In the genomic region with DNA sequence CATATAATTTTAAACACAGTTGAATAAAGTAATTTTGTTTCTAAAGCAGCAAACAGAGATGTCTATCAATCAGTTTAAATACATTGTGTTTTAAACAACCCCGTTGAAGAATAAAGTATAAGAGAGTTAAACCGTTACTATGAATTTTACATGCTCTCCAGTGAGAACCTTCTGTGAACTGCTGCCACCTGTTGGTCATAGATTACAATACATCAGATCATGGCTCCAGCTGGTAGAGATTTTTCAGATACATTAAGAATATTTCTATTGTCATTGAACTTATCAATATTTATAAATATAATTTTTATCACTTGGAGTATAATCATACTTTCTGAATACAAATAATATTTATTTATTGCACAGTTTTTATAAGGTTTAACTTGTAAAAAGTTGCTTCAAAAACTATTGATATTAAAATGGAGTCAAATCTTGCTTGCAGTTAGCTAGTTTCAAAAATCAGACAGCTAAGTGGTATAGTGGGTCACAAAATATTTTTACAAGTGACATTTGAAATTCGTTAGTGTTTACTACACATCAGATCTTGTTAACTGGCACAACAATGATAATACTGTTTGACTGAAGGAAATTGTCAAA, we compare ENCODE assay signal across 8 cellular contexts.
A peak's percentile ranks its signal among the peaks of the same experiment; 100 is the strongest.
DNase-seq lines count a peak whose midpoint lies in the region; ATAC-seq and TF ChIP-seq lines count a peak whose summit lies in the region.

No MANE protein-coding gene starts in this region.

- H3K4me1 Mint-ChIP-seq in natural killer cell: no peaks in the 10 kb centered on the region
- H3K4me1 Mint-ChIP-seq in natural killer cell treated with Interleukin-12 subunit alpha and Interleukin-12 subunit beta and Interleukin-15 and Interleukin-18, amount 100 ng/mL, for 72 hours (ENCODE audit: low read depth in 2 of 2): no peaks in the 10 kb centered on the region

- H3K9me3 ChIP-seq in SK-N-MC (ENCODE audit: low read depth, low read length): no peaks in the 10 kb centered on the region

- H3K36me3 Mint-ChIP-seq in natural killer cell: no peaks in the 10 kb centered on the region
- no peaks in the 10 kb centered on the region for H3K36me3 Mint-ChIP-seq in natural killer cell treated with Interleukin-12 subunit alpha and Interleukin-12 subunit beta and Interleukin-15 and Interleukin-18, amount 100 ng/mL, for 72 hours

- no peak overlapping the region for H3K9ac ChIP-seq in SK-N-MC (ENCODE audit: insufficient read length)

- no peaks in the 10 kb centered on the region for H3K27me3 Mint-ChIP-seq in natural killer cell (ENCODE audit: low read depth in 2 of 2)
- H3K27me3 Mint-ChIP-seq in natural killer cell treated with Interleukin-12 subunit alpha and Interleukin-12 subunit beta and Interleukin-15 and Interleukin-18, amount 100 ng/mL, for 72 hours: peaks cover 0 to 9% of the 10 kb centered on the region in 2 donors

- intact Hi-C loops in natural killer cell (cut with micrococcal nuclease): no loop called here

- H3K4me3 ChIP-seq in SK-N-MC: no peak overlapping the region

- H3K27ac ChIP-seq in SK-N-MC: no peak overlapping the region

- ATAC-seq in natural killer cell: peak; percentile 49 to 68 (median 64)
- ATAC-seq in natural killer cell treated with Interleukin-12 subunit alpha and Interleukin-12 subunit beta and Interleukin-15 and Interleukin-18, amount 100 ng/mL, for 72 hours: no peak

- no peak overlapping the region for H3K4me3 Mint-ChIP-seq in natural killer cell
- H3K4me3 Mint-ChIP-seq in natural killer cell treated with Interleukin-12 subunit alpha and Interleukin-12 subunit beta and Interleukin-15 and Interleukin-18, amount 100 ng/mL, for 72 hours: no peak overlapping the region

- DNase-seq in natural killer cell: no peak
- DNase-seq in natural killer cell treated with Interleukin-12 subunit alpha and Interleukin-12 subunit beta and Interleukin-15 and Interleukin-18, amount 100 ng/mL, for 72 hours (ENCODE audit: low spot score): no peak
- DNase-seq in H4 (ENCODE audit: low spot score): peak; percentile 79
- DNase-seq in SK-N-MC (ENCODE audit: low read depth, low spot score): peak; percentile 39
- peak; percentile 13 for DNase-seq in fibroblast of peridontal ligament (ENCODE audit: extremely low read depth)
- peak; percentile 22 for DNase-seq in retina
- DNase-seq in HCEC 1CT: no peak

- H3K36me3 ChIP-seq in SK-N-MC (ENCODE audit: insufficient read depth, low read length): no peaks in the 10 kb centered on the region

- H3K27ac Mint-ChIP-seq in natural killer cell: no peak overlapping the region
- H3K27ac Mint-ChIP-seq in natural killer cell treated with Interleukin-12 subunit alpha and Interleukin-12 subunit beta and Interleukin-15 and Interleukin-18, amount 100 ng/mL, for 72 hours: no peak overlapping the region

- TF ChIP-seq CTCF in natural killer cell (IDR thresholded peaks at IDR 0.05): peak; percentile 72
- peak; percentile 69 for TF ChIP-seq CTCF in LNCAP (IDR thresholded peaks at IDR 0.05)

- no peaks in the 10 kb centered on the region for H3K9me3 Mint-ChIP-seq in natural killer cell
- H3K9me3 Mint-ChIP-seq in natural killer cell treated with Interleukin-12 subunit alpha and Interleukin-12 subunit beta and Interleukin-15 and Interleukin-18, amount 100 ng/mL, for 72 hours: no peaks in the 10 kb centered on the region

Comparison
In these comparisons a context has a peak if more than half of its experiments do, and no peak if none do; other contexts are left out.
1. ATAC-seq: peak in natural killer cell (3 of 3); none in natural killer cell treated with Interleukin-12 subunit alpha and Interleukin-12 subunit beta and Interleukin-15 and Interleukin-18, amount 100 ng/mL, for 72 hours (0 of 2).
2. DNase-seq: peak in H4 (single experiment), SK-N-MC (single experiment), fibroblast of peridontal ligament (single experiment) and retina (single experiment); none in natural killer cell (single experiment), natural killer cell treated with Interleukin-12 subunit alpha and Interleukin-12 subunit beta and Interleukin-15 and Interleukin-18, amount 100 ng/mL, for 72 hours (single experiment) and HCEC 1CT (single experiment).